8 cellular contexts compared by ENCODE assay signal in genomic region chr3:43691120-43692002, GRCh38. TPM values are rescaled to one million over a fixed set of nuclear protein-coding genes. Genes with fewer than 3 reads are reported as not detected.
DNase-seq lines count a peak whose midpoint lies in the region; ATAC-seq, FAIRE-seq and TF ChIP-seq lines count a peak whose summit lies in the region.

No MANE protein-coding gene starts in this region.

- FAIRE-seq in HTR-8/SVneo (lab: Jason Lieb, UNC), result no peak

- no peaks in the 10 kb centered on the region for H3K27me3 ChIP-seq in sigmoid colon

- TF ChIP-seq CTCF in astrocyte of the cerebellum (IDR thresholded peaks at IDR 0.05; ENCODE audit: low read depth, low read length, missing control alignments) (no peak), sigmoid colon (IDR thresholded peaks at IDR 0.05) (peak in 1 of 4 experiments; percentile 17)

- TF ChIP-seq EP300 in sigmoid colon (IDR thresholded peaks at IDR 0.05), result no peak

- ATAC-seq in GM21367 (IDR thresholded peaks at IDR 0.05; ENCODE audit: unreplicated experiment), result peak; percentile 38

- H3K36me3 ChIP-seq in sigmoid colon, result no peaks in the 10 kb centered on the region

- intact Hi-C loops in sigmoid colon (cut with DNase I), result loop anchor here (2.0 to 5.0 kb wide), 3 partner anchors 71 to 404 kb away; partner anchors contain the start of gene SNRK

- in situ Hi-C loops in astrocyte of the cerebellum (cut with HindIII; ENCODE audit: low sequenced_read_pairs), result no loop called here

- peak overlapping the region; percentile 89 to 94 (median 92) for H3K27ac ChIP-seq in sigmoid colon

- no peak for TF ChIP-seq POLR2A in sigmoid colon (IDR thresholded peaks at IDR 0.05)

- H3K9me3 ChIP-seq in sigmoid colon, result no peaks in the 10 kb centered on the region

- DNase-seq in COLO829 (ENCODE audit: low spot score) (peak; percentile 40), HTR-8/SVneo (ENCODE audit: insufficient read length, low spot score) (peak; percentile 45), SW 1271 (lab: John Stamatoyannopoulos, UW) (peak; percentile 13 to 64), astrocyte of the cerebellum (ENCODE audit: low read depth) (no peak), iPS DF 4.7 (ENCODE audit: extremely low read depth, low spot score) (peak; percentile 38), sigmoid colon (peak; percentile 82), GF-D8 (lab: John Stamatoyannopoulos, UW) (no peak)

- 1% methylated on average over 72 of the region's 72 CpGs for WGBS in sigmoid colon, 2 donors

- peak overlapping the region; percentile 69 for H3K4me3 ChIP-seq in astrocyte of the cerebellum (ENCODE audit: low read depth, low read length)
- H3K4me3 ChIP-seq in sigmoid colon, result peak overlapping the region; percentile 63 to 93 (median 88)

- H3K4me1 ChIP-seq in sigmoid colon, result peaks cover 0 to 37% (median 23%) of the 10 kb centered on the region in 4 donors

RNA-seq across cellular contexts. Expression of gene ABHD5, which starts 0.6 kb away (rescaled TPM):
- total RNA-seq in sigmoid colon, result 10 to 100 TPM; 11.1 to 24.7 (median 22.3) TPM
- polyA plus RNA-seq in sigmoid colon, result 10 to 100 TPM; 16.9 to 48.3 (median 22.2) TPM

Comparison
In these comparisons a context has a peak if more than half of its experiments do, and no peak if none do; other contexts are left out.
1. DNase-seq: peak in COLO829 (single experiment), HTR-8/SVneo (single experiment), SW 1271 (2 of 2), iPS DF 4.7 (single experiment) and sigmoid colon (single experiment); none in astrocyte of the cerebellum (single experiment) and GF-D8 (single experiment).